Comparison of ENCODE assay signal across 1 cellular context in genomic region chr11:106889718-106890117, GRCh38.
A peak's percentile ranks its signal among the peaks of the same experiment; 100 is the strongest.
TF ChIP-seq lines count a peak whose summit lies in the region.

No MANE protein-coding gene starts in this region.

TF ChIP-seq in IMR-90, 13 proteins besides CTCF, POLR2A, EP300 and RAD21 (continued from another document):
- TF ChIP-seq CEBPB (IDR thresholded peaks at IDR 0.05; ENCODE audit: low read depth, low read length), result peak; percentile 44; the same call in 1 of the 2 replicates
- TF ChIP-seq MAFK (IDR thresholded peaks at IDR 0.05; ENCODE audit: low read depth, low read length), result 0 out of 2 replicates have a peak, but pooled peaks have one; percentile 21
- no peak for TF ChIP-seq USF2 (IDR thresholded peaks at IDR 0.05; ENCODE audit: low read depth, low read length)
- no peak for TF ChIP-seq BHLHE40 (IDR thresholded peaks at IDR 0.05; ENCODE audit: low read depth, low read length)
